In genomic region chr17:16363749-16364536, GRCh38 we compare ENCODE assay signal across 8 cellular contexts. TPM values are rescaled to one million over a fixed set of nuclear protein-coding genes. Genes with fewer than 3 reads are reported as not detected.
DNase-seq lines count a peak whose midpoint lies in the region; ATAC-seq and TF ChIP-seq lines count a peak whose summit lies in the region.

No MANE protein-coding gene starts in this region.

- intact Hi-C loops in lower lobe of right lung (cut with DNase I) = no loop called here

- no peaks in the 10 kb centered on the region for H3K9me3 ChIP-seq in lower lobe of right lung

- H3K27me3 ChIP-seq in lower lobe of right lung (ENCODE audit: low read depth) = no peaks in the 10 kb centered on the region

- no peaks in the 10 kb centered on the region for H3K36me3 ChIP-seq in lower lobe of right lung

- ATAC-seq in HG03097 (IDR thresholded peaks at IDR 0.05; ENCODE audit: low FRiP score, unreplicated experiment) = peak; percentile 87
- peak; percentile 89 to 91 for ATAC-seq in lower lobe of right lung
- no peak for ATAC-seq in GM21717 (IDR thresholded peaks at IDR 0.05; ENCODE audit: unreplicated experiment)

- DNase-seq in NCI-H526 (lab: John Stamatoyannopoulos, UW) (peak; percentile 81 to 85), dedifferentiated amniotic fluid mesenchymal stem cell (ENCODE audit: extremely low spot score) (peak; percentile 76), lower lobe of right lung (peak; percentile 78)
- peak; percentile 84 for DNase-seq in activated CD4-positive, alpha-beta T cell treated with anti-CD3 and anti-CD28 coated beads for 48 hours
- peak; percentile 32 for DNase-seq in stimulated activated CD8-positive, alpha-beta memory T cell treated with anti-CD3 and anti-CD28 coated beads, Interleukin-15, amount 100 ng/mL, for 24 hours (ENCODE audit: low read depth)

- H3K27ac ChIP-seq in lower lobe of right lung = peak overlapping the region; percentile 34

- TF ChIP-seq CTCF in GM12873 (IDR thresholded peaks at IDR 0.05; ENCODE audit: insufficient read depth, low read depth, low read length, missing control alignments) (peak; percentile 90), lower lobe of right lung (IDR thresholded peaks at IDR 0.05) (peak; percentile 92)

- H3K4me1 ChIP-seq in lower lobe of right lung = peaks cover 15% of the 10 kb centered on the region

- H3K4me3 ChIP-seq in lower lobe of right lung = no peak overlapping the region

RNA-seq across cellular contexts. Expression of gene CENPV, which starts 10.7 kb away (rescaled TPM):
- total RNA-seq in lower lobe of right lung = 17.3 TPM

RNA-seq across cellular contexts. Expression of gene UBB, which starts 16.9 kb away (rescaled TPM):
- 1,803 TPM for total RNA-seq in lower lobe of right lung

RNA-seq across cellular contexts. Expression of gene TRPV2, which starts 51.4 kb away (rescaled TPM):
- total RNA-seq in lower lobe of right lung = 120 TPM

Comparison
In these comparisons a context has a peak if more than half of its experiments do, and no peak if none do; other contexts are left out.
1. DNase-seq: peak in every context shown above with its lines; median percentile 84 in activated CD4-positive, alpha-beta T cell treated with anti-CD3 and anti-CD28 coated beads for 48 hours; 83 in NCI-H526; 78 in lower lobe of right lung; 76 in dedifferentiated amniotic fluid mesenchymal stem cell; 32 in stimulated activated CD8-positive, alpha-beta memory T cell treated with anti-CD3 and anti-CD28 coated beads, Interleukin-15, amount 100 ng/mL, for 24 hours.